Comparison of ENCODE assay signal across 9 cellular contexts in genomic region chr7:92813390-92814024, GRCh38. TPM values are rescaled to one million over a fixed set of nuclear protein-coding genes. Genes with fewer than 3 reads are reported as not detected.
A peak's percentile ranks its signal among the peaks of the same experiment; 100 is the strongest.
DNase-seq lines count a peak whose midpoint lies in the region; ATAC-seq, FAIRE-seq and TF ChIP-seq lines count a peak whose summit lies in the region.
"Had no signal": no experiment of that assay in that cellular context is flagged by ENCODE, and none has a peak within 500 bp of the region (broad histone marks: within the 10 kb centered on the region; RNA-seq: fewer than 3 reads in every experiment).

No MANE protein-coding gene starts in this region.

- peak; percentile 49 for ATAC-seq in GM21526 (IDR thresholded peaks at IDR 0.05; ENCODE audit: low FRiP score, unreplicated experiment)

- H3K4me3 Mint-ChIP-seq in activated naive CD8-positive, alpha-beta T cell, result peak overlapping the region; percentile 73
- H3K4me3 Mint-ChIP-seq in type B pancreatic cell, result no peak overlapping the region

- in situ Hi-C loops in GM13976 (cut with MboI; ENCODE audit: low sequenced_read_pairs, unreplicated experiment), result loop anchor here (10.0 kb wide), 1 partner anchor 179 kb away; no protein-coding TSS in a partner anchor

- no peak overlapping the region; the same call in 1 of the 2 replicates for H3K4me3 ChIP-seq in HUES48 (ENCODE audit: low read depth, low read length)
- H3K4me3 ChIP-seq: lung had no signal

- TF ChIP-seq CTCF in type B pancreatic cell (conservative IDR thresholded peaks at IDR 0.05) (no peak), GM13976 (IDR thresholded peaks at IDR 0.05; ENCODE audit: borderline replicate concordance, control extremely low read depth, extremely low read depth, insufficient read depth, missing control alignments) (no peak)

- no peaks in the 10 kb centered on the region for H3K36me3 ChIP-seq in HUES48 (ENCODE audit: control insufficient read depth, insufficient read depth, low read length)

- H3K9ac ChIP-seq in HUES48 (ENCODE audit: low read depth, low read length), result no peak overlapping the region

- H3K9me3 Mint-ChIP-seq in activated naive CD8-positive, alpha-beta T cell (ENCODE audit: low read depth), result peaks cover 4% of the 10 kb centered on the region
- peaks cover 9% of the 10 kb centered on the region for H3K9me3 Mint-ChIP-seq in type B pancreatic cell

- peaks cover 23% of the 10 kb centered on the region for H3K36me3 Mint-ChIP-seq in activated naive CD8-positive, alpha-beta T cell
- peaks cover 20% of the 10 kb centered on the region for H3K36me3 Mint-ChIP-seq in type B pancreatic cell

- H3K27me3 ChIP-seq in HUES48 (ENCODE audit: control insufficient read depth, insufficient read depth, low read length), result no peaks in the 10 kb centered on the region

- H3K27ac Mint-ChIP-seq in activated naive CD8-positive, alpha-beta T cell, result peak overlapping the region; percentile 98
- H3K27ac Mint-ChIP-seq in type B pancreatic cell, result peak overlapping the region; percentile 64

- no peak for DNase-seq in GM12892 (ENCODE audit: insufficient read length)
- no peak for DNase-seq in type B pancreatic cell (ENCODE audit: extremely low spot score, unreplicated experiment)
- DNase-seq in HuH-7 (ENCODE audit: low spot score), result no peak
- no peak for DNase-seq in GM13976 (ENCODE audit: low spot score)
- no peak for DNase-seq in HTR-8/SVneo (ENCODE audit: insufficient read length, low spot score)

- H3K27me3 Mint-ChIP-seq in activated naive CD8-positive, alpha-beta T cell, result no peaks in the 10 kb centered on the region
- no peaks in the 10 kb centered on the region for H3K27me3 Mint-ChIP-seq in type B pancreatic cell

- peaks cover 41% of the 10 kb centered on the region for H3K4me1 ChIP-seq in HUES48 (ENCODE audit: control insufficient read depth, insufficient read depth, low read length)

- H3K9me3 ChIP-seq in HUES48 (ENCODE audit: control insufficient read depth, insufficient read depth, low read length), result peaks cover 3% of the 10 kb centered on the region; the same call in 1 of the 2 replicates

- H3K27ac ChIP-seq in HUES48 (ENCODE audit: low read depth, low read length), result peak overlapping the region; percentile 24

- FAIRE-seq in GM12892 (lab: Jason Lieb, UNC) (peak; percentile 77), HTR-8/SVneo (lab: Jason Lieb, UNC) (no peak)

- H3K4me1 Mint-ChIP-seq in activated naive CD8-positive, alpha-beta T cell (ENCODE audit: low read depth), result peaks cover 76% of the 10 kb centered on the region
- H3K4me1 Mint-ChIP-seq in type B pancreatic cell (ENCODE audit: unreplicated experiment), result peaks cover 16% of the 10 kb centered on the region

- TF ChIP-seq POLR2A in GM12892 (IDR thresholded peaks at IDR 0.05; ENCODE audit: low read depth, low read length), result no peak

RNA-seq across cellular contexts. Expression of gene CDK6, which starts 22.9 kb away (rescaled TPM):
- polyA plus RNA-seq in GM12892 (2012; ENCODE audit: missing spikeins), result 19.7 TPM
- total RNA-seq in type B pancreatic cell (ENCODE audit: low replicate concordance), result 51.9 and 68.5 TPM in 2 replicates
